Comparison of ENCODE assay signal across 19 cellular contexts in the genomic region with DNA sequence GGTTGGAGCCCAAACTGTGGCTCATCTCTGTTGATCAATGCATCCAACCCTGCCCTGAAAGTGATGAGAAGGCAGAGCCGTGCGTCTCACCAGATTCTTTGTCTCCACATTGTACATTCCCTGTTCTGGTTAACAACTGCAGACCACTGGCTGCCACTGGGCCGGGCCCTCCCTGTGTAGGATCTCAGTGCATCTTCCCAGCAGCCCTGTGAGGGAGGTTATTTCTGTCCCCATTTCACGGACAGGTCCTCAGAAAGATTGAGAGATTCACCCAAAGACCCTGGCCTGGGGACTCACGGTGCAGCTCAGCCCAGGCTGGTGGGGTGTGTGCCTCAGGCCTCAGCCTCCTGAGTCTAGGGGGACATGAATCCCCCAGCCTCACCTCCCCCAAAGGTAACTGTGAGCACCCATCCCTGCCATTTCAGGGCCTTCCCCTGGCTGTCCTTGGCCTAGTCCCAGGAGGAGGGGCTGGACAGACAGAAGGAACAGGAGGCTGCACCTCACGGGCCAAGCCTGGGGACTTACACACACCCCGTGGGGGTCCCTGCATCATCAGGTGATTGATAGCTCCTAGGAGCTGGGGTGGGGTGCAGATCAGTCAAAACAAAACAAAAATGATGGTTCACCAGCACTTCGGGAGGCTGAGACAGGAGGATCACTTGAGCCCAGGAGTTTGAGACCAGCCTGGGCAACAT.
DNase-seq lines count a peak whose midpoint lies in the region; ATAC-seq and TF ChIP-seq lines count a peak whose summit lies in the region.
"Had no signal": no experiment of that assay in that cellular context is flagged by ENCODE, and none has a peak within 500 bp of the region (broad histone marks: within the 10 kb centered on the region; RNA-seq: fewer than 3 reads in every experiment).

No MANE protein-coding gene starts in this region.

- no peak overlapping the region for H3K27ac ChIP-seq in effector memory CD4-positive, alpha-beta T cell (ENCODE audit: insufficient read depth, low read length, poor library complexity, severe bottlenecking)
- H3K27ac ChIP-seq: BLaER1 treated with 17β-estradiol and CSF1 and Interleukin-3, amounts not matched to agents 10 nM and 100 nM had no signal

- TF ChIP-seq CTCF in WTC11 (IDR thresholded peaks at IDR 0.05) (no peak), nephron (IDR thresholded peaks at IDR 0.05; ENCODE audit: unreplicated experiment in 3 of 3) (no peak)

- H3K36me3 ChIP-seq in H7 (replicated peaks; ENCODE audit: control insufficient read depth, insufficient read depth, low read length) = no peaks in the 10 kb centered on the region
- no peaks in the 10 kb centered on the region for H3K36me3 ChIP-seq in effector memory CD4-positive, alpha-beta T cell (ENCODE audit: control insufficient read depth, insufficient read depth, low read length)
- H3K36me3 ChIP-seq: BLaER1 treated with 17β-estradiol and CSF1 and Interleukin-3, amounts not matched to agents 10 nM and 100 nM had no signal

- H3K4me1 Mint-ChIP-seq in WTC11 (peaks cover 5% of the 10 kb centered on the region), nephron (peaks cover 34% of the 10 kb centered on the region)
- H3K4me1 Mint-ChIP-seq: CD8-positive, alpha-beta memory T cell had no signal

- H3K4me1 ChIP-seq in effector memory CD4-positive, alpha-beta T cell (ENCODE audit: control insufficient read depth, insufficient read depth, low read length, poor library complexity, severe bottlenecking) = no peaks in the 10 kb centered on the region

- H3K9me3 Mint-ChIP-seq in WTC11 = no peaks in the 10 kb centered on the region
- no peaks in the 10 kb centered on the region for H3K9me3 Mint-ChIP-seq in nephron
- H3K9me3 Mint-ChIP-seq: CD8-positive, alpha-beta memory T cell; HFFc6 had no signal

- H3K27ac Mint-ChIP-seq in WTC11 (no peak overlapping the region), nephron (peak overlapping the region in 2 of 3 experiments; percentile 80 to 88)
- H3K27ac Mint-ChIP-seq: HFFc6 had no signal

- no peak overlapping the region for H3K4me3 Mint-ChIP-seq in WTC11
- H3K4me3 Mint-ChIP-seq in nephron = no peak overlapping the region
- H3K4me3 Mint-ChIP-seq: HFFc6 had no signal

- DNase-seq in H7 (peak; percentile 37), WTC11 (ENCODE audit: low spot score) (peak; percentile 4), posterior vena cava (ENCODE audit: low spot score) (peak; percentile 61), SW 1271 (lab: John Stamatoyannopoulos, UW) (no peak)
- DNase-seq in effector memory CD4-positive, alpha-beta T cell = no peak
- DNase-seq: CD8-positive, alpha-beta memory T cell; DMS53; EL; HFFc6; Karpas-422; NCI-H1092 treated with DMSO at 0.1 percent for 48 hours; NCI-H1694; NCI-H748 treated with DMSO at 0.1 percent for 48 hours; SHP77 had no signal

- CTCF ChIA-PET in WTC11 (lab: Charles Lee) = no interaction called here

- H3K27me3 Mint-ChIP-seq in WTC11 (ENCODE audit: low read depth) (no peaks in the 10 kb centered on the region), nephron (ENCODE audit: low read depth) (peaks cover 4% of the 10 kb centered on the region)

- no peaks in the 10 kb centered on the region for H3K36me3 Mint-ChIP-seq in WTC11
- no peaks in the 10 kb centered on the region for H3K36me3 Mint-ChIP-seq in nephron (ENCODE audit: low read depth)
- H3K36me3 Mint-ChIP-seq: CD8-positive, alpha-beta memory T cell had no signal

- no peaks in the 10 kb centered on the region for H3K27me3 ChIP-seq in H7 (ENCODE audit: control insufficient read depth, insufficient read depth, low read length)
- H3K27me3 ChIP-seq in effector memory CD4-positive, alpha-beta T cell (replicated peaks; ENCODE audit: control insufficient read depth, insufficient read depth, low read length, poor library complexity, severe bottlenecking) = no peaks in the 10 kb centered on the region
- H3K27me3 ChIP-seq: BLaER1 treated with 17β-estradiol and CSF1 and Interleukin-3, amounts not matched to agents 10 nM and 100 nM had no signal

- POLR2A ChIA-PET in WTC11 (lab: Charles Lee) = no interaction called here

- intact Hi-C loops in posterior vena cava (cut with DNase I) = no loop called here

- no peak overlapping the region for H3K4me3 ChIP-seq in H7 (ENCODE audit: insufficient read depth, low read depth, low read length)
- no peak overlapping the region for H3K4me3 ChIP-seq in effector memory CD4-positive, alpha-beta T cell (ENCODE audit: insufficient read depth, low read depth, low read length, poor library complexity, severe bottlenecking)
- H3K4me3 ChIP-seq: BLaER1 treated with 17β-estradiol and CSF1 and Interleukin-3, amounts not matched to agents 10 nM and 100 nM; GM12878 had no signal

- H3K9me3 ChIP-seq in effector memory CD4-positive, alpha-beta T cell (ENCODE audit: control insufficient read depth, low read length) = no peaks in the 10 kb centered on the region
- H3K9me3 ChIP-seq: BLaER1 treated with 17β-estradiol and CSF1 and Interleukin-3, amounts not matched to agents 10 nM and 100 nM had no signal

- no peak for ATAC-seq in WTC11
- ATAC-seq in GM19351 (IDR thresholded peaks at IDR 0.05; ENCODE audit: unreplicated experiment) = no peak
- ATAC-seq: GM12878, SK-N-SH treated with all-trans-retinoic acid at 6 μM for 48 hours had no signal

TF ChIP-seq in WTC11, 78 proteins besides CTCF, POLR2A, EP300 and RAD21 (continues in another document):
- TF ChIP-seq, protein P1, sequence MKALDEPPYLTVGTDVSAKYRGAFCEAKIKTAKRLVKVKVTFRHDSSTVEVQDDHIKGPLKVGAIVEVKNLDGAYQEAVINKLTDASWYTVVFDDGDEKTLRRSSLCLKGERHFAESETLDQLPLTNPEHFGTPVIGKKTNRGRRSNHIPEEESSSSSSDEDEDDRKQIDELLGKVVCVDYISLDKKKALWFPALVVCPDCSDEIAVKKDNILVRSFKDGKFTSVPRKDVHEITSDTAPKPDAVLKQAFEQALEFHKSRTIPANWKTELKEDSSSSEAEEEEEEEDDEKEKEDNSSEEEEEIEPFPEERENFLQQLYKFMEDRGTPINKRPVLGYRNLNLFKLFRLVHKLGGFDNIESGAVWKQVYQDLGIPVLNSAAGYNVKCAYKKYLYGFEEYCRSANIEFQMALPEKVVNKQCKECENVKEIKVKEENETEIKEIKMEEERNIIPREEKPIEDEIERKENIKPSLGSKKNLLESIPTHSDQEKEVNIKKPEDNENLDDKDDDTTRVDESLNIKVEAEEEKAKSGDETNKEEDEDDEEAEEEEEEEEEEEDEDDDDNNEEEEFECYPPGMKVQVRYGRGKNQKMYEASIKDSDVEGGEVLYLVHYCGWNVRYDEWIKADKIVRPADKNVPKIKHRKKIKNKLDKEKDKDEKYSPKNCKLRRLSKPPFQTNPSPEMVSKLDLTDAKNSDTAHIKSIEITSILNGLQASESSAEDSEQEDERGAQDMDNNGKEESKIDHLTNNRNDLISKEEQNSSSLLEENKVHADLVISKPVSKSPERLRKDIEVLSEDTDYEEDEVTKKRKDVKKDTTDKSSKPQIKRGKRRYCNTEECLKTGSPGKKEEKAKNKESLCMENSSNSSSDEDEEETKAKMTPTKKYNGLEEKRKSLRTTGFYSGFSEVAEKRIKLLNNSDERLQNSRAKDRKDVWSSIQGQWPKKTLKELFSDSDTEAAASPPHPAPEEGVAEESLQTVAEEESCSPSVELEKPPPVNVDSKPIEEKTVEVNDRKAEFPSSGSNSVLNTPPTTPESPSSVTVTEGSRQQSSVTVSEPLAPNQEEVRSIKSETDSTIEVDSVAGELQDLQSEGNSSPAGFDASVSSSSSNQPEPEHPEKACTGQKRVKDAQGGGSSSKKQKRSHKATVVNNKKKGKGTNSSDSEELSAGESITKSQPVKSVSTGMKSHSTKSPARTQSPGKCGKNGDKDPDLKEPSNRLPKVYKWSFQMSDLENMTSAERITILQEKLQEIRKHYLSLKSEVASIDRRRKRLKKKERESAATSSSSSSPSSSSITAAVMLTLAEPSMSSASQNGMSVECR (CRISPR knock-in tag; IDR thresholded peaks at IDR 0.05; ENCODE audit: borderline replicate concordance) = no peak
- TF ChIP-seq, protein P2, sequence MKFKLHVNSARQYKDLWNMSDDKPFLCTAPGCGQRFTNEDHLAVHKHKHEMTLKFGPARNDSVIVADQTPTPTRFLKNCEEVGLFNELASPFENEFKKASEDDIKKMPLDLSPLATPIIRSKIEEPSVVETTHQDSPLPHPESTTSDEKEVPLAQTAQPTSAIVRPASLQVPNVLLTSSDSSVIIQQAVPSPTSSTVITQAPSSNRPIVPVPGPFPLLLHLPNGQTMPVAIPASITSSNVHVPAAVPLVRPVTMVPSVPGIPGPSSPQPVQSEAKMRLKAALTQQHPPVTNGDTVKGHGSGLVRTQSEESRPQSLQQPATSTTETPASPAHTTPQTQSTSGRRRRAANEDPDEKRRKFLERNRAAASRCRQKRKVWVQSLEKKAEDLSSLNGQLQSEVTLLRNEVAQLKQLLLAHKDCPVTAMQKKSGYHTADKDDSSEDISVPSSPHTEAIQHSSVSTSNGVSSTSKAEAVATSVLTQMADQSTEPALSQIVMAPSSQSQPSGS (CRISPR knock-in tag; IDR thresholded peaks at IDR 0.05; ENCODE audit: borderline replicate concordance, low read depth) = no peak
- no peak for TF ChIP-seq ZNF121 (CRISPR knock-in tag; IDR thresholded peaks at IDR 0.05)
- no peak for TF ChIP-seq FOXJ3 (CRISPR knock-in tag; IDR thresholded peaks at IDR 0.05; ENCODE audit: borderline replicate concordance)
- TF ChIP-seq SMAD3 (CRISPR knock-in tag; IDR thresholded peaks at IDR 0.05; ENCODE audit: borderline replicate concordance) = no peak
- TF ChIP-seq RORB (CRISPR knock-in tag; IDR thresholded peaks at IDR 0.05) = no peak
- TF ChIP-seq, protein P3, sequence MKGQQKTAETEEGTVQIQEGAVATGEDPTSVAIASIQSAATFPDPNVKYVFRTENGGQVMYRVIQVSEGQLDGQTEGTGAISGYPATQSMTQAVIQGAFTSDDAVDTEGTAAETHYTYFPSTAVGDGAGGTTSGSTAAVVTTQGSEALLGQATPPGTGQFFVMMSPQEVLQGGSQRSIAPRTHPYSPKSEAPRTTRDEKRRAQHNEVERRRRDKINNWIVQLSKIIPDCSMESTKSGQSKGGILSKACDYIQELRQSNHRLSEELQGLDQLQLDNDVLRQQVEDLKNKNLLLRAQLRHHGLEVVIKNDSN (CRISPR knock-in tag; IDR thresholded peaks at IDR 0.05) = no peak
- TF ChIP-seq, protein P4, sequence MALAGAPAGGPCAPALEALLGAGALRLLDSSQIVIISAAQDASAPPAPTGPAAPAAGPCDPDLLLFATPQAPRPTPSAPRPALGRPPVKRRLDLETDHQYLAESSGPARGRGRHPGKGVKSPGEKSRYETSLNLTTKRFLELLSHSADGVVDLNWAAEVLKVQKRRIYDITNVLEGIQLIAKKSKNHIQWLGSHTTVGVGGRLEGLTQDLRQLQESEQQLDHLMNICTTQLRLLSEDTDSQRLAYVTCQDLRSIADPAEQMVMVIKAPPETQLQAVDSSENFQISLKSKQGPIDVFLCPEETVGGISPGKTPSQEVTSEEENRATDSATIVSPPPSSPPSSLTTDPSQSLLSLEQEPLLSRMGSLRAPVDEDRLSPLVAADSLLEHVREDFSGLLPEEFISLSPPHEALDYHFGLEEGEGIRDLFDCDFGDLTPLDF (CRISPR knock-in tag; IDR thresholded peaks at IDR 0.05) = no peak
- TF ChIP-seq ZNF317 (CRISPR knock-in tag; IDR thresholded peaks at IDR 0.05; ENCODE audit: borderline replicate concordance, low read depth) = no peak

Comparison
In these comparisons a context has a peak if more than half of its experiments do, and no peak if none do; other contexts are left out.
1. DNase-seq: peak in H7 (single experiment), WTC11 (single experiment) and posterior vena cava (single experiment); none in SW 1271 (0 of 2) and effector memory CD4-positive, alpha-beta T cell (0 of 3).